Comparison of ENCODE assay signal across 1 cellular context in genomic region chr3:136634821-136635220, GRCh38.
TF ChIP-seq lines count a peak whose summit lies in the region.

No MANE protein-coding gene starts in this region.

TF ChIP-seq in WTC11, 78 proteins besides CTCF, POLR2A, EP300 and RAD21 (continued from another document):
- TF ChIP-seq CREM (CRISPR knock-in tag; IDR thresholded peaks at IDR 0.05) (no peak), ZSCAN18 (CRISPR knock-in tag; IDR thresholded peaks at IDR 0.05) (no peak), SOX15 (CRISPR knock-in tag; IDR thresholded peaks at IDR 0.05) (no peak), TCF7 (CRISPR knock-in tag; IDR thresholded peaks at IDR 0.05; ENCODE audit: low read depth) (no peak)
